In genomic region chr2:112582314-112582746, GRCh38 we compare ENCODE assay signal across 8 cellular contexts. TPM values are rescaled to one million over a fixed set of nuclear protein-coding genes. Genes with fewer than 3 reads are reported as not detected.
DNase-seq lines count a peak whose midpoint lies in the region; ATAC-seq, FAIRE-seq and TF ChIP-seq lines count a peak whose summit lies in the region.

No MANE protein-coding gene starts in this region.

- H3K27ac Mint-ChIP-seq in activated CD4-positive, alpha-beta memory T cell treated with anti-CD3 and anti-CD28 coated beads, Interleukin-2, amount 10 ng/mL, durations not matched to agents 7 days and 5 days = peak overlapping the region; percentile 59
- H3K27ac Mint-ChIP-seq in progenitor cell of endocrine pancreas = no peak overlapping the region

- ATAC-seq in HG03520 (IDR thresholded peaks at IDR 0.05; ENCODE audit: unreplicated experiment) = no peak

- no peak for DNase-seq in BJ (ENCODE audit: low read depth)
- peak; percentile 14 for DNase-seq in H54 (ENCODE audit: insufficient read length, low spot score)
- DNase-seq in NCI-H460 (ENCODE audit: extremely low read depth, low read depth) = peak; percentile 62
- peak; percentile 49 for DNase-seq in activated CD4-positive, alpha-beta memory T cell treated with anti-CD3 and anti-CD28 coated beads, Interleukin-2, amount 10 ng/mL, durations not matched to agents 7 days and 5 days
- peak; percentile 78 for DNase-seq in fibroblast of mammary gland (ENCODE audit: low read depth)
- no peak for DNase-seq in progenitor cell of endocrine pancreas (ENCODE audit: low spot score, unreplicated experiment)
- DNase-seq in ureter (ENCODE audit: low spot score) = no peak

- no peaks in the 10 kb centered on the region for H3K27me3 Mint-ChIP-seq in activated CD4-positive, alpha-beta memory T cell treated with anti-CD3 and anti-CD28 coated beads, Interleukin-2, amount 10 ng/mL, durations not matched to agents 7 days and 5 days
- no peaks in the 10 kb centered on the region for H3K27me3 Mint-ChIP-seq in progenitor cell of endocrine pancreas

- POLR2A ChIA-PET in BJ (lab: Charles Lee) = interaction anchor here (0.7 kb wide), 1 partner anchor 18 kb away, joined by 11 read pairs; no protein-coding TSS in a partner anchor
- POLR2A ChIA-PET in activated CD4-positive, alpha-beta memory T cell treated with anti-CD3 and anti-CD28 coated beads, Interleukin-2, amount 10 ng/mL, durations not matched to agents 7 days and 5 days (lab: Charles Lee) = interaction anchor here (1.9 kb wide), 2 partner anchors 64 to 327 kb away, joined by 6 to 14 read pairs; partner anchors contain the start of genes SLC20A1 and ZC3H8

- TF ChIP-seq CTCF in BJ (IDR thresholded peaks at IDR 0.05; ENCODE audit: insufficient read depth, low read depth, low read length) (peak; percentile 51), fibroblast of mammary gland (conservative IDR thresholded peaks at IDR 0.05; ENCODE audit: control insufficient read depth, insufficient read depth, low read depth, low read length) (peak; percentile 56), progenitor cell of endocrine pancreas (IDR thresholded peaks at IDR 0.05; ENCODE audit: unreplicated experiment) (peak; percentile 54)

- peaks cover 21% of the 10 kb centered on the region for H3K36me3 Mint-ChIP-seq in activated CD4-positive, alpha-beta memory T cell treated with anti-CD3 and anti-CD28 coated beads, Interleukin-2, amount 10 ng/mL, durations not matched to agents 7 days and 5 days (ENCODE audit: low read depth)
- H3K36me3 Mint-ChIP-seq in progenitor cell of endocrine pancreas (ENCODE audit: insufficient read depth) = peaks cover 7% of the 10 kb centered on the region

- H3K9me3 Mint-ChIP-seq in activated CD4-positive, alpha-beta memory T cell treated with anti-CD3 and anti-CD28 coated beads, Interleukin-2, amount 10 ng/mL, durations not matched to agents 7 days and 5 days = no peaks in the 10 kb centered on the region
- no peaks in the 10 kb centered on the region for H3K9me3 Mint-ChIP-seq in progenitor cell of endocrine pancreas (ENCODE audit: low read depth)

- H3K4me1 Mint-ChIP-seq in activated CD4-positive, alpha-beta memory T cell treated with anti-CD3 and anti-CD28 coated beads, Interleukin-2, amount 10 ng/mL, durations not matched to agents 7 days and 5 days = peaks cover 46% of the 10 kb centered on the region
- H3K4me1 Mint-ChIP-seq in progenitor cell of endocrine pancreas (ENCODE audit: low read depth) = peaks cover 10% of the 10 kb centered on the region

- H3K4me3 Mint-ChIP-seq in activated CD4-positive, alpha-beta memory T cell treated with anti-CD3 and anti-CD28 coated beads, Interleukin-2, amount 10 ng/mL, durations not matched to agents 7 days and 5 days = peak overlapping the region; percentile 16
- peak overlapping the region; percentile 50 for H3K4me3 Mint-ChIP-seq in progenitor cell of endocrine pancreas (ENCODE audit: low read depth)

- CTCF ChIA-PET in BJ (lab: Yijun Ruan, JAX) = no interaction called here
- CTCF ChIA-PET in activated CD4-positive, alpha-beta memory T cell treated with anti-CD3 and anti-CD28 coated beads, Interleukin-2, amount 10 ng/mL, durations not matched to agents 7 days and 5 days (lab: Charles Lee) = interaction anchor here (0.6 to 3.2 kb wide), 9 partner anchors 34 to 179 kb away, joined by 3 to 19 read pairs (median 4); partner anchors contain the start of gene TTL

- no peaks in the 10 kb centered on the region for H3K36me3 ChIP-seq in BJ (ENCODE audit: control insufficient read depth, insufficient read depth, low read length)

- no peaks in the 10 kb centered on the region for H3K27me3 ChIP-seq in BJ (ENCODE audit: control insufficient read depth, insufficient read depth, low read length)

- H3K4me3 ChIP-seq in BJ (ENCODE audit: low read depth, low read length) = no peak overlapping the region
- H3K4me3 ChIP-seq in fibroblast of mammary gland (ENCODE audit: control insufficient read depth, low read depth, low read length) = no peak overlapping the region

- peak; percentile 11 for FAIRE-seq in H54 (lab: Jason Lieb, UNC)

- TF ChIP-seq POLR2A in H54 (IDR thresholded peaks at IDR 0.05; ENCODE audit: low read depth, low read length) = no peak

RNA-seq across cellular contexts. Expression of gene CHCHD5, which starts 2.1 kb away (rescaled TPM):
- 8.1 and 14.9 TPM in 2 replicates for polyA plus RNA-seq in BJ (2011; rRNA removed)
- 14.2 and 15.1 TPM in 2 replicates for polyA minus RNA-seq in BJ (2011; rRNA and poly(A)+ RNA removed)
- 30.7 and 31.3 TPM in 2 replicates for total RNA-seq in NCI-H460 (2014; rRNA removed; shearing (Covaris generic))
- 37.5 and 76.0 TPM in 2 replicates for polyA plus RNA-seq in NCI-H460 (2014; cell fraction: nucleus; rRNA removed)
- 10 to 100 TPM; 40.0 to 47.5 TPM for total RNA-seq in activated CD4-positive, alpha-beta memory T cell treated with anti-CD3 and anti-CD28 coated beads, Interleukin-2, amount 10 ng/mL, durations not matched to agents 7 days and 5 days
- total RNA-seq in progenitor cell of endocrine pancreas = 37.0 and 38.4 TPM in 2 replicates
- 43.0 TPM for total RNA-seq in ureter

RNA-seq across cellular contexts. Expression of gene POLR1B, which starts 40.1 kb away (rescaled TPM):
- 11.8 and 13.9 TPM in 2 replicates for polyA plus RNA-seq in BJ (2011; rRNA removed)
- polyA minus RNA-seq in BJ (2011; rRNA and poly(A)+ RNA removed) = 28.7 and 36.9 TPM in 2 replicates
- total RNA-seq in NCI-H460 (2014; rRNA removed; shearing (Covaris generic)) = 35.9 and 43.0 TPM in 2 replicates
- 35.1 and 43.0 TPM in 2 replicates for polyA plus RNA-seq in NCI-H460 (2014; cell fraction: nucleus; rRNA removed)
- total RNA-seq in activated CD4-positive, alpha-beta memory T cell treated with anti-CD3 and anti-CD28 coated beads, Interleukin-2, amount 10 ng/mL, durations not matched to agents 7 days and 5 days = 10 to 100 TPM; 23.5 to 29.0 TPM
- total RNA-seq in progenitor cell of endocrine pancreas = 31.4 and 35.9 TPM in 2 replicates
- total RNA-seq in ureter = 28.7 TPM

Comparison
In these comparisons a context has a peak if more than half of its experiments do, and no peak if none do; other contexts are left out.
1. DNase-seq: peak in H54 (single experiment), NCI-H460 (single experiment), activated CD4-positive, alpha-beta memory T cell treated with anti-CD3 and anti-CD28 coated beads, Interleukin-2, amount 10 ng/mL, durations not matched to agents 7 days and 5 days (single experiment) and fibroblast of mammary gland (single experiment); none in BJ (single experiment), progenitor cell of endocrine pancreas (single experiment) and ureter (single experiment).
2. Peak in every context shown above with its lines, with median percentiles within 50 percentile points of each other: CTCF ChIP-seq.